In the genomic region with DNA sequence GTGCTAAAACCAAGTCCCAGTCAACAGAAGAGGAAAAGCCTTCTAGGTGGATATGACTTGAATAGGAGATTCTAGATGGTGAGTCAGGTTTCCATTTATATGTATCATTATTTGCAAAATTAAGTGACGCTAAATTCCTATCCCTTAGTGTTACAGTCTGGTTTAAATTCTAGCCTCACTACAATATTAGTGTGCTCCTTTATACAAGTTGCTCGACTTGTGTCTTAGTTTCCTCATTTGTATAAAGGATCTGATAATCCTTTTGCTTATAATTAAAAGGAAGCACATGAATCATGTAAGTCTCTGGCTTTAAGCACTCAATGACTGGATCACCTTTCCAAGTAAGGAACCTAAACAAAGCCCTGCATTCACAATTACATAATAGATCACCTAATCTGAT, we compare ENCODE assay signal across 7 cellular contexts.
"Had no signal": no experiment of that assay in that cellular context is flagged by ENCODE, and none has a peak within 500 bp of the region (broad histone marks: within the 10 kb centered on the region; RNA-seq: fewer than 3 reads in every experiment).

No MANE protein-coding gene starts in this region.

- H3K4me2 ChIP-seq: GM23338 had no signal

- ATAC-seq: GM23338 had no signal

- H2AFZ ChIP-seq: GM23338 had no signal

- DNase-seq: H9, HCEC 1CT, IMR-90 had no signal

- FAIRE-seq: H1, H54, HTR-8/SVneo had no signal

- H3K4me3 ChIP-seq: GM23338 had no signal
